ENCODE assay signal across 1 cellular context in genomic region chr5:141422742-141423291, GRCh38.
A peak's percentile ranks its signal among the peaks of the same experiment; 100 is the strongest.
TF ChIP-seq lines count a peak whose summit lies in the region.

No MANE protein-coding gene starts in this region.

TF ChIP-seq in K562, 482 proteins besides CTCF, POLR2A, EP300 and RAD21:
- TF ChIP-seq ARID4B (CRISPR knock-in tag; IDR thresholded peaks at IDR 0.05) (0 out of 2 replicates have a peak, but pooled peaks have one; percentile 27), LEF1 (IDR thresholded peaks at IDR 0.05) (no peak)
